1 cellular context compared by ENCODE assay signal in genomic region chr17:5874486-5874885, GRCh38.
TF ChIP-seq lines count a peak whose summit lies in the region.

No MANE protein-coding gene starts in this region.

TF ChIP-seq in SK-N-SH treated with all-trans-retinoic acid at 6 μM for 48 hours, 23 proteins besides CTCF, POLR2A, EP300 and RAD21 (continued from another document):
- TF ChIP-seq CREB5 (CRISPR knock-in tag; IDR thresholded peaks at IDR 0.05; ENCODE audit: low read depth) (no peak), TCF4 (CRISPR knock-in tag; IDR thresholded peaks at IDR 0.05; ENCODE audit: borderline replicate concordance) (no peak), ZFP3 (CRISPR knock-in tag; IDR thresholded peaks at IDR 0.05) (no peak), OSR1 (CRISPR knock-in tag; IDR thresholded peaks at IDR 0.05) (no peak), ZFP30 (CRISPR knock-in tag; IDR thresholded peaks at IDR 0.05) (no peak), ISL1 (CRISPR knock-in tag; IDR thresholded peaks at IDR 0.05) (no peak), SNAI2 (CRISPR knock-in tag; IDR thresholded peaks at IDR 0.05) (no peak)
- TF ChIP-seq, protein P1, sequence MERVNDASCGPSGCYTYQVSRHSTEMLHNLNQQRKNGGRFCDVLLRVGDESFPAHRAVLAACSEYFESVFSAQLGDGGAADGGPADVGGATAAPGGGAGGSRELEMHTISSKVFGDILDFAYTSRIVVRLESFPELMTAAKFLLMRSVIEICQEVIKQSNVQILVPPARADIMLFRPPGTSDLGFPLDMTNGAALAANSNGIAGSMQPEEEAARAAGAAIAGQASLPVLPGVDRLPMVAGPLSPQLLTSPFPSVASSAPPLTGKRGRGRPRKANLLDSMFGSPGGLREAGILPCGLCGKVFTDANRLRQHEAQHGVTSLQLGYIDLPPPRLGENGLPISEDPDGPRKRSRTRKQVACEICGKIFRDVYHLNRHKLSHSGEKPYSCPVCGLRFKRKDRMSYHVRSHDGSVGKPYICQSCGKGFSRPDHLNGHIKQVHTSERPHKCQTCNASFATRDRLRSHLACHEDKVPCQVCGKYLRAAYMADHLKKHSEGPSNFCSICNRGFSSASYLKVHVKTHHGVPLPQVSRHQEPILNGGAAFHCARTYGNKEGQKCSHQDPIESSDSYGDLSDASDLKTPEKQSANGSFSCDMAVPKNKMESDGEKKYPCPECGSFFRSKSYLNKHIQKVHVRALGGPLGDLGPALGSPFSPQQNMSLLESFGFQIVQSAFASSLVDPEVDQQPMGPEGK (CRISPR knock-in tag; IDR thresholded peaks at IDR 0.05; ENCODE audit: borderline replicate concordance), result no peak
- TF ChIP-seq, protein P2, sequence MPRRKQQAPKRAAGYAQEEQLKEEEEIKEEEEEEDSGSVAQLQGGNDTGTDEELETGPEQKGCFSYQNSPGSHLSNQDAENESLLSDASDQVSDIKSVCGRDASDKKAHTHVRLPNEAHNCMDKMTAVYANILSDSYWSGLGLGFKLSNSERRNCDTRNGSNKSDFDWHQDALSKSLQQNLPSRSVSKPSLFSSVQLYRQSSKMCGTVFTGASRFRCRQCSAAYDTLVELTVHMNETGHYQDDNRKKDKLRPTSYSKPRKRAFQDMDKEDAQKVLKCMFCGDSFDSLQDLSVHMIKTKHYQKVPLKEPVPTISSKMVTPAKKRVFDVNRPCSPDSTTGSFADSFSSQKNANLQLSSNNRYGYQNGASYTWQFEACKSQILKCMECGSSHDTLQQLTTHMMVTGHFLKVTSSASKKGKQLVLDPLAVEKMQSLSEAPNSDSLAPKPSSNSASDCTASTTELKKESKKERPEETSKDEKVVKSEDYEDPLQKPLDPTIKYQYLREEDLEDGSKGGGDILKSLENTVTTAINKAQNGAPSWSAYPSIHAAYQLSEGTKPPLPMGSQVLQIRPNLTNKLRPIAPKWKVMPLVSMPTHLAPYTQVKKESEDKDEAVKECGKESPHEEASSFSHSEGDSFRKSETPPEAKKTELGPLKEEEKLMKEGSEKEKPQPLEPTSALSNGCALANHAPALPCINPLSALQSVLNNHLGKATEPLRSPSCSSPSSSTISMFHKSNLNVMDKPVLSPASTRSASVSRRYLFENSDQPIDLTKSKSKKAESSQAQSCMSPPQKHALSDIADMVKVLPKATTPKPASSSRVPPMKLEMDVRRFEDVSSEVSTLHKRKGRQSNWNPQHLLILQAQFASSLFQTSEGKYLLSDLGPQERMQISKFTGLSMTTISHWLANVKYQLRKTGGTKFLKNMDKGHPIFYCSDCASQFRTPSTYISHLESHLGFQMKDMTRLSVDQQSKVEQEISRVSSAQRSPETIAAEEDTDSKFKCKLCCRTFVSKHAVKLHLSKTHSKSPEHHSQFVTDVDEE (CRISPR knock-in tag; IDR thresholded peaks at IDR 0.05), result no peak
